8 cellular contexts compared by ENCODE assay signal in genomic region chr18:31941010-31941809, GRCh38. TPM values are rescaled to one million over a fixed set of nuclear protein-coding genes. Genes with fewer than 3 reads are reported as not detected.
DNase-seq lines count a peak whose midpoint lies in the region; ATAC-seq and TF ChIP-seq lines count a peak whose summit lies in the region.

No MANE protein-coding gene starts in this region.

- H3K9me3 Mint-ChIP-seq in activated naive CD4-positive, alpha-beta T cell treated with anti-CD3 and anti-CD28 coated beads, Interleukin-2, amount 50 U/mL, for 24 hours: no peaks in the 10 kb centered on the region

- no peak for TF ChIP-seq CTCF in astrocyte of the spinal cord (IDR thresholded peaks at IDR 0.05; ENCODE audit: low read depth, low read length)
- no peak for TF ChIP-seq CTCF in lower lobe of right lung (IDR thresholded peaks at IDR 0.05)
- no peak for TF ChIP-seq CTCF in upper lobe of right lung (IDR thresholded peaks at IDR 0.05)

- no peaks in the 10 kb centered on the region for H3K27me3 Mint-ChIP-seq in activated naive CD4-positive, alpha-beta T cell treated with anti-CD3 and anti-CD28 coated beads, Interleukin-2, amount 50 U/mL, for 24 hours

- H3K27me3 ChIP-seq in lower lobe of right lung (ENCODE audit: low read depth): no peaks in the 10 kb centered on the region
- H3K27me3 ChIP-seq in upper lobe of right lung: no peaks in the 10 kb centered on the region

- ATAC-seq in lower lobe of right lung: no peak
- no peak for ATAC-seq in upper lobe of right lung
- ATAC-seq in GM21825 (IDR thresholded peaks at IDR 0.05; ENCODE audit: unreplicated experiment): no peak
- ATAC-seq in HG03439 (IDR thresholded peaks at IDR 0.05; ENCODE audit: unreplicated experiment): no peak

- H3K4me1 Mint-ChIP-seq in activated naive CD4-positive, alpha-beta T cell treated with anti-CD3 and anti-CD28 coated beads, Interleukin-2, amount 50 U/mL, for 24 hours: peaks cover 52% of the 10 kb centered on the region

- H3K4me3 Mint-ChIP-seq in activated naive CD4-positive, alpha-beta T cell treated with anti-CD3 and anti-CD28 coated beads, Interleukin-2, amount 50 U/mL, for 24 hours: peak overlapping the region; percentile 98

- no peak for DNase-seq in activated naive CD4-positive, alpha-beta T cell treated with anti-CD3 and anti-CD28 coated beads, Interleukin-2, amount 50 U/mL, for 16 hours
- DNase-seq in astrocyte of the spinal cord (ENCODE audit: low read depth, low spot score) (no peak), lower lobe of right lung (no peak), upper lobe of right lung (no peak), AG08396 (ENCODE audit: low spot score) (no peak)

- H3K36me3 Mint-ChIP-seq in activated naive CD4-positive, alpha-beta T cell treated with anti-CD3 and anti-CD28 coated beads, Interleukin-2, amount 50 U/mL, for 24 hours: peaks cover 3% of the 10 kb centered on the region

- in situ Hi-C loops in astrocyte of the spinal cord (cut with HindIII; ENCODE audit: low sequenced_read_pairs): no loop called here

- intact Hi-C loops in lower lobe of right lung (cut with DNase I): no loop called here
- intact Hi-C loops in upper lobe of right lung (cut with DNase I): no loop called here

- H3K36me3 ChIP-seq in lower lobe of right lung: peaks cover 3% of the 10 kb centered on the region
- H3K36me3 ChIP-seq in upper lobe of right lung: peaks cover 4% of the 10 kb centered on the region

- peaks cover 41% of the 10 kb centered on the region for H3K4me1 ChIP-seq in lower lobe of right lung
- H3K4me1 ChIP-seq in upper lobe of right lung: peaks cover 27% of the 10 kb centered on the region

- H3K27ac ChIP-seq in lower lobe of right lung (no peak overlapping the region), upper lobe of right lung (no peak overlapping the region)

- peak overlapping the region; percentile 92 for H3K27ac Mint-ChIP-seq in activated naive CD4-positive, alpha-beta T cell treated with anti-CD3 and anti-CD28 coated beads, Interleukin-2, amount 50 U/mL, for 24 hours

- H3K9me3 ChIP-seq in lower lobe of right lung: no peaks in the 10 kb centered on the region
- no peaks in the 10 kb centered on the region for H3K9me3 ChIP-seq in upper lobe of right lung

- H3K4me3 ChIP-seq in astrocyte of the spinal cord (ENCODE audit: low read depth, low read length) (peak overlapping the region; percentile 91), lower lobe of right lung (peak overlapping the region; percentile 95), upper lobe of right lung (peak overlapping the region; percentile 86)

RNA-seq across cellular contexts. Expression of gene TRAPPC8, which starts 1.7 kb away (rescaled TPM):
- total RNA-seq in lower lobe of right lung: 47.3 TPM
- total RNA-seq in upper lobe of right lung: 50.9 TPM
